ENCODE assay signal across 14 cellular contexts in genomic region chr9:87275039-87275725, GRCh38.
"Had no signal": no experiment of that assay in that cellular context is flagged by ENCODE, and none has a peak within 500 bp of the region (broad histone marks: within the 10 kb centered on the region; RNA-seq: fewer than 3 reads in every experiment).

No MANE protein-coding gene starts in this region.

- H3K9me3 ChIP-seq: left ventricle myocardium inferior, ovary had no signal

- H3K27ac Mint-ChIP-seq: activated B cell treated with CpG ODN at 0.5 μM for 24 hours; activated CD4-positive, alpha-beta T cell treated with anti-CD3 and anti-CD28 coated beads, Interleukin-2, amount 10 ng/mL, durations not matched to agents 24 days and 14 days; activated CD8-positive, alpha-beta T cell treated with anti-CD3 and anti-CD28 coated beads, Interleukin-2, amount 10 ng/mL, durations not matched to agents 7 days and 5 days; activated naive CD8-positive, alpha-beta T cell treated with anti-CD3 and anti-CD28 coated beads, Interleukin-2, amount 10 ng/mL, durations not matched to agents 7 days and 5 days; stimulated activated effector memory CD8-positive, alpha-beta T cell treated with anti-CD3 and anti-CD28 coated beads, Interleukin-12 subunit alpha, Interleukin-12 subunit beta, amount 100 ng/mL, for 72 hours had no signal

- H3K4me1 Mint-ChIP-seq: activated B cell treated with CpG ODN at 0.5 μM for 24 hours; activated naive CD8-positive, alpha-beta T cell treated with anti-CD3 and anti-CD28 coated beads, Interleukin-2, amount 10 ng/mL, durations not matched to agents 7 days and 5 days had no signal

- H3K4me3 ChIP-seq: hepatocyte, left ventricle myocardium inferior, ovary had no signal

- H3K36me3 ChIP-seq: left ventricle myocardium inferior, ovary had no signal

- H3K36me3 Mint-ChIP-seq: activated naive CD8-positive, alpha-beta T cell treated with anti-CD3 and anti-CD28 coated beads, Interleukin-2, amount 10 ng/mL, durations not matched to agents 7 days and 5 days; stimulated activated effector memory CD8-positive, alpha-beta T cell treated with anti-CD3 and anti-CD28 coated beads, Interleukin-12 subunit alpha, Interleukin-12 subunit beta, amount 100 ng/mL, for 72 hours had no signal

- H3K4me3 Mint-ChIP-seq: activated B cell treated with CpG ODN at 0.5 μM for 24 hours; activated CD4-positive, alpha-beta T cell treated with anti-CD3 and anti-CD28 coated beads, Interleukin-2, amount 10 ng/mL, durations not matched to agents 24 days and 14 days; activated CD8-positive, alpha-beta T cell treated with anti-CD3 and anti-CD28 coated beads, Interleukin-2, amount 10 ng/mL, durations not matched to agents 7 days and 5 days; activated naive CD8-positive, alpha-beta T cell treated with anti-CD3 and anti-CD28 coated beads, Interleukin-2, amount 10 ng/mL, durations not matched to agents 7 days and 5 days; stimulated activated effector memory CD8-positive, alpha-beta T cell treated with anti-CD3 and anti-CD28 coated beads, Interleukin-12 subunit alpha, Interleukin-12 subunit beta, amount 100 ng/mL, for 72 hours had no signal

- H3K9me3 Mint-ChIP-seq: activated B cell treated with CpG ODN at 0.5 μM for 24 hours; activated CD4-positive, alpha-beta T cell treated with anti-CD3 and anti-CD28 coated beads, Interleukin-2, amount 10 ng/mL, durations not matched to agents 24 days and 14 days; activated naive CD8-positive, alpha-beta T cell treated with anti-CD3 and anti-CD28 coated beads, Interleukin-2, amount 10 ng/mL, durations not matched to agents 7 days and 5 days; stimulated activated effector memory CD8-positive, alpha-beta T cell treated with anti-CD3 and anti-CD28 coated beads, Interleukin-12 subunit alpha, Interleukin-12 subunit beta, amount 100 ng/mL, for 72 hours had no signal

- H3K27me3 ChIP-seq: hepatocyte, ovary had no signal

- H3K27ac ChIP-seq: left ventricle myocardium inferior, ovary had no signal

- DNase-seq: activated B cell treated with CpG ODN at 0.5 μM for 24 hours; activated CD4-positive, alpha-beta T cell treated with anti-CD3 and anti-CD28 coated beads, Interleukin-2, amount 10 ng/mL, durations not matched to agents 24 days and 14 days; activated CD8-positive, alpha-beta memory T cell treated with anti-CD3 and anti-CD28 coated beads, Interleukin-2, amount 50 U/mL, for 4 hours; activated CD8-positive, alpha-beta T cell treated with anti-CD3 and anti-CD28 coated beads, Interleukin-2, amount 10 ng/mL, durations not matched to agents 7 days and 5 days; activated gamma-delta T cell; activated naive CD8-positive, alpha-beta T cell treated with anti-CD3 and anti-CD28 coated beads, Interleukin-2, amount 10 ng/mL, durations not matched to agents 7 days and 5 days; activated T-cell treated with anti-CD3 and anti-CD28 coated beads, Interleukin-2, amount 50 U/mL, for 48 hours; aorta; kidney; left ventricle myocardium inferior; ovary; SW 1271 had no signal
